Comparison of ENCODE assay signal across 8 cellular contexts in genomic region chr2:135819211-135819610, GRCh38. TPM values are rescaled to one million over a fixed set of nuclear protein-coding genes. Genes with fewer than 3 reads are reported as not detected.
DNase-seq lines count a peak whose midpoint lies in the region; ATAC-seq and TF ChIP-seq lines count a peak whose summit lies in the region.

No MANE protein-coding gene starts in this region.

- no peaks in the 10 kb centered on the region for H3K36me3 ChIP-seq in BJ (ENCODE audit: control insufficient read depth, insufficient read depth, low read length)

- no peaks in the 10 kb centered on the region for H3K27me3 ChIP-seq in BJ (ENCODE audit: control insufficient read depth, insufficient read depth, low read length)

- intact Hi-C loops in CD14-positive monocyte (cut with micrococcal nuclease), result no loop called here

- H3K4me1 Mint-ChIP-seq in CD14-positive monocyte, result peaks cover 11% of the 10 kb centered on the region

- H3K36me3 Mint-ChIP-seq in CD14-positive monocyte, result peaks cover 0 to 6% of the 10 kb centered on the region in 2 donors

- no peak overlapping the region for H3K4me3 Mint-ChIP-seq in CD14-positive monocyte

- H3K9me3 Mint-ChIP-seq in CD14-positive monocyte, result peaks cover 9 to 18% (median 14%) of the 10 kb centered on the region in 7 donors

- TF ChIP-seq CTCF in BJ (IDR thresholded peaks at IDR 0.05; ENCODE audit: insufficient read depth, low read depth, low read length) (peak; percentile 55), CD14-positive monocyte (IDR thresholded peaks at IDR 0.05) (no peak)

- peak overlapping the region in 1 of 7 donors; percentile 30 for H3K27ac Mint-ChIP-seq in CD14-positive monocyte

- CTCF ChIA-PET in BJ (lab: Yijun Ruan, JAX), result interaction anchor here (0.6 to 0.7 kb wide), 2 partner anchors 46 to 85 kb away, joined by 3 to 4 read pairs; no protein-coding TSS in a partner anchor

- POLR2A ChIA-PET in BJ (lab: Charles Lee), result no interaction called here

- DNase-seq in BJ (ENCODE audit: low read depth) (no peak), HPDE6-E6E7 (ENCODE audit: extremely low spot score) (peak; percentile 11), iPS-NIHi7 (ENCODE audit: extremely low spot score) (peak; percentile 66), CD14-positive monocyte (ENCODE audit: low spot score) (no peak), DMS153 (lab: John Stamatoyannopoulos, UW) (no peak)
- peak; percentile 63 to 77 for DNase-seq in activated CD4-positive, alpha-beta T cell treated with anti-CD3 and anti-CD28 coated beads, Interleukin-2, amount 50 U/mL, for 48 hours
- no peak for DNase-seq in effector CD8-positive, alpha-beta T cell (lab: John Stamatoyannopoulos, UW)

- peaks cover 0 to 5% (median 1%) of the 10 kb centered on the region in 3 donors for H3K27me3 Mint-ChIP-seq in CD14-positive monocyte (ENCODE audit: low read depth in 3 of 3)

- ATAC-seq in GM18498 (IDR thresholded peaks at IDR 0.05; ENCODE audit: unreplicated experiment), result no peak

- H3K4me3 ChIP-seq in BJ (ENCODE audit: low read depth, low read length), result no peak overlapping the region

RNA-seq across cellular contexts. Expression of gene LCT, which starts 17.8 kb away (rescaled TPM):
- polyA plus RNA-seq in BJ (2011; rRNA removed) (not detected in 2 replicates), CD14-positive monocyte (not detected)
- polyA minus RNA-seq in BJ (2011; rRNA and poly(A)+ RNA removed), result 0.19 TPM in 1 of 2 replicates, not detected in the other

RNA-seq across cellular contexts. Expression of gene MCM6, which starts 57.0 kb away (rescaled TPM):
- 15.7 and 23.3 TPM in 2 replicates for polyA plus RNA-seq in BJ (2011; rRNA removed)
- 14.3 and 19.6 TPM in 2 replicates for polyA minus RNA-seq in BJ (2011; rRNA and poly(A)+ RNA removed)
- polyA plus RNA-seq in CD14-positive monocyte, result 1 to 10 TPM; 1.7 to 2.2 TPM

Comparison
In these comparisons a context has a peak if more than half of its experiments do, and no peak if none do; other contexts are left out.
1. DNase-seq: peak in HPDE6-E6E7 (single experiment), activated CD4-positive, alpha-beta T cell treated with anti-CD3 and anti-CD28 coated beads, Interleukin-2, amount 50 U/mL, for 48 hours (2 of 2) and iPS-NIHi7 (single experiment); none in BJ (single experiment), effector CD8-positive, alpha-beta T cell (single experiment), CD14-positive monocyte (single experiment) and DMS153 (single experiment).